In genomic region chr2:205545971-205546370, GRCh38 we compare ENCODE assay signal across 1 cellular context.
TF ChIP-seq lines count a peak whose summit lies in the region.

No MANE protein-coding gene starts in this region.

TF ChIP-seq in WTC11, 78 proteins besides CTCF, POLR2A, EP300 and RAD21 (continued from another document):
- TF ChIP-seq ZNF281 (CRISPR knock-in tag; IDR thresholded peaks at IDR 0.05) (no peak), USF2 (CRISPR knock-in tag; IDR thresholded peaks at IDR 0.05) (no peak)
